In the genomic region with DNA sequence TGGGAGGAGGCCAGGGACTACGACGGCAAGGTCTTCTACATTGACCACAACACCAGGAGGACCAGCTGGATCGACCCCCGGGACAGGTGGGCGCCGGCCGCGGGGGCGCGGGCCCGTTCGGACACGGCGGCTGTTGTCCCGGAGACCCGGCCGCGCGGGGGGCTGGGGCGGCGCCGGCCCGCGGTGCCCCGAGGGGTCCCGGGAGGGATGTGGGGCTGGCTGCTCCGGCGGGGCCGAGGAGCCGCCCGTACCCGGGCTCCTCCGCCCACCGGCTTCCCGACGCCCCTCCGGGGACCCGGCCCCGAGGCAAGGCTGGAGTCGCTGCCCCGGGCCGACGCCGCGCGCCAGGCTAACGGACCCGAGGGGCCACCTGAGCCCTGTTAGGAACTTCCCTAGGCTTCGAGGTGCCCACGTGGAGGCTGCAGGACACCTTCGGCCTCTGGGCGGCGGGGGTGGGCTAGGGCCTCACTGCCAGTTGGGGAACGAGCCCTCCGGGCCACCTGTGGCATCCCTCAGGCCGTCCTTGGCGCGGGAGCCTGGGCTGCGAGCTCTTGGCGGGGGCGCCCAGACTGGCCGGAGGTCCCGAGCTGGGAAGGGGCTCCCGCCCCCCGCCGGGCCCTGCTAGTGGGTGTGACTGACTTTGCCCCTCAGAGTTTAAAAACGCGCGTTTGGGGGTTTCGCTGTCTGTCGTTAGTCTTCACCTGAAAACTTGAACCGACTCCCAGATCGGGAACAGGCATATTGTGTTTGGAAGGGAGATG, we compare ENCODE assay signal across 8 cellular contexts. TPM values are rescaled to one million over a fixed set of nuclear protein-coding genes. Genes with fewer than 3 reads are reported as not detected.
DNase-seq lines count a peak whose midpoint lies in the region; TF ChIP-seq lines count a peak whose summit lies in the region.

No MANE protein-coding gene starts in this region.

- H3K4me2 ChIP-seq in KMS-11: peak overlapping the region; percentile 97
- no peak overlapping the region for H3K4me2 ChIP-seq in OCI-LY7 (ENCODE audit: low read length)

- CTCF ChIA-PET in OCI-LY7 (lab: Charles Lee; ENCODE audit: unreplicated experiment): no interaction called here

- TF ChIP-seq CTCF in KMS-11 (conservative IDR thresholded peaks at IDR 0.05; ENCODE audit: low read depth, low read length) (no peak), retinal pigment epithelial cell (conservative IDR thresholded peaks at IDR 0.05; ENCODE audit: low read depth, low read length) (peak; percentile 28), OCI-LY7 (conservative IDR thresholded peaks at IDR 0.05; ENCODE audit: low read length) (no peak)

- H3K4me3 ChIP-seq in KMS-11 (IDR thresholded peaks at IDR 0.05; ENCODE audit: insufficient read depth, low read depth, low read length) (no peak overlapping the region), adipocyte (ENCODE audit: low read length) (peak overlapping the region; percentile 91), retinal pigment epithelial cell (ENCODE audit: low read length) (peak overlapping the region; percentile 95), OCI-LY7 (ENCODE audit: low read depth, low read length, poor library complexity, severe bottlenecking) (no peak overlapping the region)

- no peaks in the 10 kb centered on the region for H3K36me3 ChIP-seq in KMS-11 (ENCODE audit: insufficient read depth)
- H3K36me3 ChIP-seq in adipocyte (ENCODE audit: control insufficient read depth, insufficient read depth, low read length, severe bottlenecking): no peaks in the 10 kb centered on the region
- no peaks in the 10 kb centered on the region for H3K36me3 ChIP-seq in OCI-LY7 (ENCODE audit: insufficient read depth, low read length)

- no TSS peak for BruUV-seq in OCI-LY7 (replicated peaks; lab: Mats Ljungman, UMichigan)

- DNase-seq in DMS53 (lab: John Stamatoyannopoulos, UW) (peak; percentile 56), DMS53 treated with DMSO at 0.1 percent for 48 hours (lab: John Stamatoyannopoulos, UW; ENCODE audit: unreplicated experiment) (no peak), adipocyte (ENCODE audit: low read depth) (peak; percentile 62), hepatic stellate cell (ENCODE audit: low spot score) (peak; percentile 48), retinal pigment epithelial cell (ENCODE audit: low read depth) (no peak), OCI-LY7 (ENCODE audit: low spot score) (no peak), HT-29 (ENCODE audit: low spot score) (no peak)

- H4K20me1 ChIP-seq in KMS-11 (ENCODE audit: insufficient read depth) (no peaks in the 10 kb centered on the region), OCI-LY7 (ENCODE audit: insufficient read depth, low read length) (no peaks in the 10 kb centered on the region)

- peak overlapping the region; percentile 65 for H3K9ac ChIP-seq in KMS-11
- H3K9ac ChIP-seq in adipocyte (ENCODE audit: low read length): peak overlapping the region; percentile 92

- H3K9me2 ChIP-seq in OCI-LY7 (ENCODE audit: insufficient read depth, low read length): no peaks in the 10 kb centered on the region

- intact Hi-C loops in OCI-LY7 (cut with micrococcal nuclease; ENCODE audit: unreplicated experiment): no loop called here

- H3K27me3 ChIP-seq in KMS-11 (ENCODE audit: insufficient read depth, low read depth) (peaks cover 17% of the 10 kb centered on the region), adipocyte (replicated peaks; ENCODE audit: control insufficient read depth, insufficient read depth, low read length) (no peaks in the 10 kb centered on the region)

- H3K79me2 ChIP-seq in KMS-11 (ENCODE audit: insufficient read depth, low read depth) (no peaks in the 10 kb centered on the region), OCI-LY7 (ENCODE audit: insufficient read depth, low read depth, low read length) (no peaks in the 10 kb centered on the region)

- H3K27ac ChIP-seq in KMS-11: no peak overlapping the region
- H3K27ac ChIP-seq in OCI-LY7 (ENCODE audit: low read depth, low read length, poor library complexity, severe bottlenecking): no peak overlapping the region

- POLR2A ChIA-PET in OCI-LY7 (lab: Charles Lee): interaction anchor here (0.6 kb wide), 1 partner anchor 18 kb away, joined by 3 read pairs; no protein-coding TSS in a partner anchor

- no peaks in the 10 kb centered on the region for H3K9me3 ChIP-seq in adipocyte (ENCODE audit: control insufficient read depth, low read length)
- H3K9me3 ChIP-seq in OCI-LY7 (ENCODE audit: low read length): no peaks in the 10 kb centered on the region

- H2AFZ ChIP-seq in KMS-11 (ENCODE audit: low read depth) (peak overlapping the region; percentile 95), OCI-LY7 (ENCODE audit: low read length) (no peak overlapping the region)

- H3K4me1 ChIP-seq in KMS-11 (ENCODE audit: low read depth, poor library complexity, severe bottlenecking) (peaks cover 11% of the 10 kb centered on the region), adipocyte (ENCODE audit: control insufficient read depth, insufficient read depth, low read length) (peaks cover 36% of the 10 kb centered on the region), OCI-LY7 (ENCODE audit: insufficient read depth, low read length, poor library complexity, severe bottlenecking) (no peaks in the 10 kb centered on the region)

RNA-seq across cellular contexts. Expression of a gene that starts 0.7 kb away (rescaled TPM):
- total RNA-seq in OCI-LY7 (2014; rRNA removed; shearing (Covaris generic)): not detected in 2 replicates
- not detected in 2 replicates for total RNA-seq in OCI-LY7 (2022)
- 11.5 and 13.0 TPM in 2 replicates for total RNA-seq in HT-29 (2014; rRNA removed; shearing (Covaris generic))

Comparison
In these comparisons a context has a peak if more than half of its experiments do, and no peak if none do; other contexts are left out.
1. DNase-seq: peak in DMS53 (single experiment), adipocyte (single experiment) and hepatic stellate cell (single experiment); none in DMS53 treated with DMSO at 0.1 percent for 48 hours (single experiment), retinal pigment epithelial cell (single experiment), OCI-LY7 (single experiment) and HT-29 (single experiment).
2. H3K4me3 ChIP-seq: peak in adipocyte (single experiment) and retinal pigment epithelial cell (single experiment); none in KMS-11 (single experiment) and OCI-LY7 (single experiment).
3. RNA of a gene that starts 0.7 kb away (total RNA-seq): 11.5 to 13.0 TPM in HT-29; not detected in OCI-LY7; every median in the first group is over 10 times any median in the second.